ENCODE assay signal across 31 cellular contexts in the genomic region with DNA sequence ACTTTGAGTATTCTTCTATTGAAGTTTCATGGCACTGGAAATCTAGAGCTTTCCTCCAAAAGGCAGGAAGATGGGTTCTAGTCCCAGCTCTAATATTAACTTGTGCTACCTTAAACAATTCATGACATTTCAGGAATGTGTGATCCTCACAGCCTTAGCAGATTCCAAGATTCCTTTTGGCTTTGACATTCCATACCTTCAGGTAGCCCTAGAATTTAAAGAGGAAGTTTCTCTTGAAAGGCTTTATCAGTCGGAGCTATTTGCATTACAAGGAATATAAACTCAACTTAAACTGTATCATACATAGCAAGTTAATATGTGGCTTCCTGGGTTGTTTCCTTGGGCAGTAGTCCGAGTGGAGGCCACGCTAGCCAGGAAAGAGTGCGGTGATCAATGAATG.
DNase-seq lines count a peak whose midpoint lies in the region; ATAC-seq and TF ChIP-seq lines count a peak whose summit lies in the region.
"Had no signal": no experiment of that assay in that cellular context is flagged by ENCODE, and none has a peak within 500 bp of the region (broad histone marks: within the 10 kb centered on the region; RNA-seq: fewer than 3 reads in every experiment).

No MANE protein-coding gene starts in this region.

- peaks cover 21% of the 10 kb centered on the region for H3K36me3 Mint-ChIP-seq in WTC11
- H3K36me3 Mint-ChIP-seq: natural killer cell treated with Interleukin-12 subunit alpha and Interleukin-12 subunit beta and Interleukin-15 and Interleukin-18, amount 100 ng/mL, for 72 hours had no signal

- CTCF ChIA-PET in WTC11 (lab: Charles Lee): interaction anchor here (1.2 kb wide), 1 partner anchor 101 kb away, joined by 3 read pairs; no protein-coding TSS in a partner anchor

- H3K9ac ChIP-seq in iPS-18a (ENCODE audit: low read length): no peak overlapping the region
- H3K9ac ChIP-seq: BLaER1 treated with 17β-estradiol and CSF1 and Interleukin-3, amounts not matched to agents 10 nM and 100 nM had no signal

- H3K36me3 ChIP-seq in iPS-18a (ENCODE audit: control insufficient read depth, low read depth, low read length): no peaks in the 10 kb centered on the region
- no peaks in the 10 kb centered on the region for H3K36me3 ChIP-seq in upper lobe of right lung
- H3K36me3 ChIP-seq: BLaER1 treated with 17β-estradiol and CSF1 and Interleukin-3, amounts not matched to agents 10 nM and 100 nM; lower lobe of right lung; vagina had no signal

- H3K4me1 Mint-ChIP-seq in WTC11: peaks cover 49% of the 10 kb centered on the region
- H3K4me1 Mint-ChIP-seq: activated CD4-positive, alpha-beta memory T cell treated with anti-CD3 and anti-CD28 coated beads, Interleukin-2, amount 10 ng/mL, durations not matched to agents 7 days and 5 days had no signal

- peaks cover 20% of the 10 kb centered on the region for H3K9me3 Mint-ChIP-seq in WTC11

- POLR2A ChIA-PET in WTC11 (lab: Charles Lee): interaction anchor here (0.6 to 1.4 kb wide), 2 partner anchors 43 to 330 kb away, joined by 5 to 8 read pairs; a partner anchor contains a TSS

- no peak for TF ChIP-seq CTCF in WTC11 (IDR thresholded peaks at IDR 0.05)
- TF ChIP-seq CTCF in upper lobe of right lung (IDR thresholded peaks at IDR 0.05): no peak

- H3K4me3 ChIP-seq in iPS-18a (ENCODE audit: low read length): no peak overlapping the region
- no peak overlapping the region for H3K4me3 ChIP-seq in upper lobe of right lung
- H3K4me3 ChIP-seq: BLaER1 treated with 17β-estradiol and CSF1 and Interleukin-3, amounts not matched to agents 10 nM and 100 nM; lower lobe of right lung; mucosa of descending colon; skin epidermis; vagina had no signal

- ATAC-seq in WTC11: peak; percentile 93
- ATAC-seq in upper lobe of right lung: no peak
- ATAC-seq: effector memory CD8-positive, alpha-beta T cell; HepG2; lower lobe of right lung; mucosa of descending colon; natural killer cell treated with Interleukin-12 subunit alpha and Interleukin-12 subunit beta and Interleukin-15 and Interleukin-18, amount 100 ng/mL, for 72 hours; Panc1 had no signal

- H3K9me3 ChIP-seq in iPS-18a (ENCODE audit: control insufficient read depth, low read depth, low read length) (no peaks in the 10 kb centered on the region), upper lobe of right lung (no peaks in the 10 kb centered on the region)
- H3K9me3 ChIP-seq: BLaER1 treated with 17β-estradiol and CSF1 and Interleukin-3, amounts not matched to agents 10 nM and 100 nM; vagina had no signal

- H3K27me3 ChIP-seq in iPS-18a (ENCODE audit: control insufficient read depth, insufficient read depth, low read length): no peaks in the 10 kb centered on the region
- H3K27me3 ChIP-seq in upper lobe of right lung: no peaks in the 10 kb centered on the region
- H3K27me3 ChIP-seq: BLaER1 treated with 17β-estradiol and CSF1 and Interleukin-3, amounts not matched to agents 10 nM and 100 nM; vagina had no signal

- H3K27me3 Mint-ChIP-seq in WTC11 (ENCODE audit: low read depth): no peaks in the 10 kb centered on the region; the same call in 1 of the 2 replicates
- H3K27me3 Mint-ChIP-seq: activated CD4-positive, alpha-beta memory T cell treated with anti-CD3 and anti-CD28 coated beads, Interleukin-2, amount 10 ng/mL, durations not matched to agents 7 days and 5 days; effector memory CD8-positive, alpha-beta T cell; natural killer cell treated with Interleukin-12 subunit alpha and Interleukin-12 subunit beta and Interleukin-15 and Interleukin-18, amount 100 ng/mL, for 72 hours had no signal

- H3K27ac ChIP-seq in iPS-18a (ENCODE audit: low read length) (peak overlapping the region; percentile 3), upper lobe of right lung (no peak overlapping the region)
- H3K27ac ChIP-seq: BLaER1 treated with 17β-estradiol and CSF1 and Interleukin-3, amounts not matched to agents 10 nM and 100 nM; HL-60; lower lobe of right lung; skin epidermis; vagina had no signal

- intact Hi-C loops in upper lobe of right lung (cut with DNase I): no loop called here

- peak; percentile 5 for DNase-seq in HK-2 (ENCODE audit: unreplicated experiment)
- DNase-seq in WTC11 (ENCODE audit: low spot score): no peak
- DNase-seq in DMS79 (lab: John Stamatoyannopoulos, UW): no peak
- no peak for DNase-seq in upper lobe of right lung
- no peak for DNase-seq in NCI-H510A treated with DMSO at 0.1 percent for 48 hours (lab: John Stamatoyannopoulos, UW)
- DNase-seq in H4 (ENCODE audit: low spot score): no peak
- DNase-seq: activated CD4-positive, alpha-beta memory T cell treated with anti-CD3 and anti-CD28 coated beads, Interleukin-2, amount 10 ng/mL, durations not matched to agents 7 days and 5 days; activated CD4-positive, alpha-beta T cell treated with anti-CD3 and anti-CD28 coated beads for 1 hour; activated CD8-positive, alpha-beta memory T cell treated with anti-CD3 and anti-CD28 coated beads, Interleukin-2, amount 50 U/mL, for 4 hours; activated naive CD4-positive, alpha-beta T cell treated with Interleukin-2 at 50 U/mL for 16 hours; central memory CD4-positive, alpha-beta T cell; DMS53; effector memory CD8-positive, alpha-beta T cell; lower lobe of right lung; mucosa of descending colon; NCI-H1417 treated with DMSO at 0.1 percent for 48 hours; NCI-H2029 treated with DMSO at 0.1 percent for 48 hours; NCI-H2227 treated with DMSO at 0.1 percent for 48 hours; NCI-H526 treated with DMSO at 0.1 percent for 48 hours; occipital lobe; SIG-M5; stimulated activated naive CD4-positive, alpha-beta T cell had no signal

- peak overlapping the region; percentile 93 for H3K27ac Mint-ChIP-seq in WTC11
- H3K27ac Mint-ChIP-seq: activated CD4-positive, alpha-beta memory T cell treated with anti-CD3 and anti-CD28 coated beads, Interleukin-2, amount 10 ng/mL, durations not matched to agents 7 days and 5 days; effector memory CD8-positive, alpha-beta T cell; natural killer cell treated with Interleukin-12 subunit alpha and Interleukin-12 subunit beta and Interleukin-15 and Interleukin-18, amount 100 ng/mL, for 72 hours; T-helper 2 cell treated with Interferon-gamma antibody and Interleukin-4, amounts not matched to agents 5 μg/mL and 100 μg/mL, for 36 hours had no signal

- H3K4me1 ChIP-seq in iPS-18a (ENCODE audit: control insufficient read depth, low read depth, low read length): peaks cover 18% of the 10 kb centered on the region
- H3K4me1 ChIP-seq in upper lobe of right lung: no peaks in the 10 kb centered on the region
- H3K4me1 ChIP-seq: lower lobe of right lung, vagina had no signal

- H3K4me3 Mint-ChIP-seq in WTC11: no peak overlapping the region
- H3K4me3 Mint-ChIP-seq: activated CD4-positive, alpha-beta memory T cell treated with anti-CD3 and anti-CD28 coated beads, Interleukin-2, amount 10 ng/mL, durations not matched to agents 7 days and 5 days; effector memory CD8-positive, alpha-beta T cell; natural killer cell treated with Interleukin-12 subunit alpha and Interleukin-12 subunit beta and Interleukin-15 and Interleukin-18, amount 100 ng/mL, for 72 hours; T-helper 2 cell treated with Interferon-gamma antibody and Interleukin-4, amounts not matched to agents 5 μg/mL and 100 μg/mL, for 36 hours had no signal

TF ChIP-seq in WTC11, 78 proteins besides CTCF, POLR2A, EP300 and RAD21 (continues in another document):
- TF ChIP-seq FOXJ3 (CRISPR knock-in tag; IDR thresholded peaks at IDR 0.05; ENCODE audit: borderline replicate concordance) (no peak), RELA (CRISPR knock-in tag; IDR thresholded peaks at IDR 0.05; ENCODE audit: borderline replicate concordance) (no peak), ZNF423 (CRISPR knock-in tag; IDR thresholded peaks at IDR 0.05) (no peak), ZNF671 (CRISPR knock-in tag; IDR thresholded peaks at IDR 0.05) (no peak), MXD4 (CRISPR knock-in tag; IDR thresholded peaks at IDR 0.05; ENCODE audit: borderline replicate concordance) (no peak)
- TF ChIP-seq, protein P1, sequence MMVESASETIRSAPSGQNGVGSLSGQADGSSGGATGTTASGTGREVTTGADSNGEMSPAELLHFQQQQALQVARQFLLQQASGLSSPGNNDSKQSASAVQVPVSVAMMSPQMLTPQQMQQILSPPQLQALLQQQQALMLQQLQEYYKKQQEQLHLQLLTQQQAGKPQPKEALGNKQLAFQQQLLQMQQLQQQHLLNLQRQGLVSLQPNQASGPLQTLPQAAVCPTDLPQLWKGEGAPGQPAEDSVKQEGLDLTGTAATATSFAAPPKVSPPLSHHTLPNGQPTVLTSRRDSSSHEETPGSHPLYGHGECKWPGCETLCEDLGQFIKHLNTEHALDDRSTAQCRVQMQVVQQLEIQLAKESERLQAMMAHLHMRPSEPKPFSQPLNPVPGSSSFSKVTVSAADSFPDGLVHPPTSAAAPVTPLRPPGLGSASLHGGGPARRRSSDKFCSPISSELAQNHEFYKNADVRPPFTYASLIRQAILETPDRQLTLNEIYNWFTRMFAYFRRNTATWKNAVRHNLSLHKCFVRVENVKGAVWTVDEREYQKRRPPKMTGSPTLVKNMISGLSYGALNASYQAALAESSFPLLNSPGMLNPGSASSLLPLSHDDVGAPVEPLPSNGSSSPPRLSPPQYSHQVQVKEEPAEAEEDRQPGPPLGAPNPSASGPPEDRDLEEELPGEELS (CRISPR knock-in tag; IDR thresholded peaks at IDR 0.05): no peak
- TF ChIP-seq, protein P2, sequence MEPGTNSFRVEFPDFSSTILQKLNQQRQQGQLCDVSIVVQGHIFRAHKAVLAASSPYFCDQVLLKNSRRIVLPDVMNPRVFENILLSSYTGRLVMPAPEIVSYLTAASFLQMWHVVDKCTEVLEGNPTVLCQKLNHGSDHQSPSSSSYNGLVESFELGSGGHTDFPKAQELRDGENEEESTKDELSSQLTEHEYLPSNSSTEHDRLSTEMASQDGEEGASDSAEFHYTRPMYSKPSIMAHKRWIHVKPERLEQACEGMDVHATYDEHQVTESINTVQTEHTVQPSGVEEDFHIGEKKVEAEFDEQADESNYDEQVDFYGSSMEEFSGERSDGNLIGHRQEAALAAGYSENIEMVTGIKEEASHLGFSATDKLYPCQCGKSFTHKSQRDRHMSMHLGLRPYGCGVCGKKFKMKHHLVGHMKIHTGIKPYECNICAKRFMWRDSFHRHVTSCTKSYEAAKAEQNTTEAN (CRISPR knock-in tag; IDR thresholded peaks at IDR 0.05): no peak
